17 cellular contexts compared by ENCODE assay signal in genomic region chr19:1474765-1475351, GRCh38. TPM values are rescaled to one million over a fixed set of nuclear protein-coding genes. Genes with fewer than 3 reads are reported as not detected.
A peak's percentile ranks its signal among the peaks of the same experiment; 100 is the strongest.
DNase-seq lines count a peak whose midpoint lies in the region; ATAC-seq, FAIRE-seq and TF ChIP-seq lines count a peak whose summit lies in the region.
"Had no signal": no experiment of that assay in that cellular context is flagged by ENCODE, and none has a peak within 500 bp of the region (broad histone marks: within the 10 kb centered on the region; RNA-seq: fewer than 3 reads in every experiment).

No MANE protein-coding gene starts in this region.

- H3K27ac ChIP-seq in right cardiac atrium (ENCODE audit: low read length) (no peak overlapping the region), right atrium auricular region (no peak overlapping the region), temporal lobe (ENCODE audit: low read depth, low read length) (peak overlapping the region; percentile 30)
- H3K27ac ChIP-seq: SK-N-MC had no signal

- H3K36me3 ChIP-seq in right atrium auricular region (no peaks in the 10 kb centered on the region), NT2/D1 (ENCODE audit: insufficient read depth, insufficient read length, low read length) (peaks cover 41% of the 10 kb centered on the region)

- no peak for FAIRE-seq in HTR-8/SVneo (lab: Jason Lieb, UNC)
- FAIRE-seq: GM12892, H54 had no signal

- H3K4me3 ChIP-seq in right cardiac atrium (ENCODE audit: low read length) (no peak overlapping the region), right atrium auricular region (no peak overlapping the region), NT2/D1 (ENCODE audit: insufficient read length, low read depth) (no peak overlapping the region)
- H3K4me3 ChIP-seq: SK-N-MC had no signal

- no peak for TF ChIP-seq CTCF in right atrium auricular region (IDR thresholded peaks at IDR 0.05)

- H3K9me3 ChIP-seq in right cardiac atrium (ENCODE audit: control insufficient read depth, low read length) = no peaks in the 10 kb centered on the region
- no peaks in the 10 kb centered on the region for H3K9me3 ChIP-seq in right atrium auricular region
- H3K9me3 ChIP-seq in NT2/D1 (ENCODE audit: insufficient read depth, low read length) = no peaks in the 10 kb centered on the region

- ATAC-seq in right cardiac atrium = no peak

- intact Hi-C loops in right cardiac atrium (cut with DNase I) = no loop called here

- no peaks in the 10 kb centered on the region for H3K27me3 ChIP-seq in right cardiac atrium (ENCODE audit: control insufficient read depth, insufficient read depth)
- H3K27me3 ChIP-seq in right atrium auricular region = peaks cover 12 to 22% of the 10 kb centered on the region in 2 donors
- peaks cover 10% of the 10 kb centered on the region for H3K27me3 ChIP-seq in NT2/D1 (ENCODE audit: insufficient read depth, insufficient read length)

- WGBS in right cardiac atrium = 87% methylated on average over 26 of the region's 26 CpGs

- DNase-seq in right cardiac atrium (peak; percentile 14 to 64 (median 45)), right atrium auricular region (ENCODE audit: low spot score) (no peak), NT2/D1 (ENCODE audit: low read depth, low spot score) (no peak), epidermal melanocyte (ENCODE audit: insufficient read length, low spot score) (peak; percentile 15), HTR-8/SVneo (ENCODE audit: insufficient read length, low spot score) (no peak), KG1 (lab: John Stamatoyannopoulos, UW) (no peak)
- DNase-seq: GF-D8, KBM-7, NCI-H1436, NCI-H2029, NCI-H2171, NCI-H446 treated with DMSO at 0.1 percent for 48 hours, NCI-H748 treated with DMSO at 0.1 percent for 48 hours had no signal

- no peaks in the 10 kb centered on the region for H3K4me1 ChIP-seq in right cardiac atrium (ENCODE audit: control insufficient read depth, insufficient read depth, low read length)
- peaks cover 2 to 50% of the 10 kb centered on the region in 2 donors for H3K4me1 ChIP-seq in right atrium auricular region
- H3K4me1 ChIP-seq in NT2/D1 (ENCODE audit: insufficient read depth, insufficient read length) = peaks cover 31% of the 10 kb centered on the region

- peak overlapping the region; percentile 32 for H3K9ac ChIP-seq in NT2/D1 (ENCODE audit: insufficient read length, low read depth)

RNA-seq across cellular contexts. Expression of gene C19orf25, which starts 4.2 kb away (rescaled TPM):
- total RNA-seq in right cardiac atrium = 10 to 100 TPM; 14.4 to 19.2 (median 18.1) TPM
- 23.6 TPM for polyA plus RNA-seq in right cardiac atrium
- total RNA-seq in right atrium auricular region = 10 to 100 TPM; 19.1 to 22.3 TPM
- total RNA-seq in temporal lobe = 13.5 TPM

RNA-seq across cellular contexts. Expression of gene PCSK4, which starts 15.3 kb away (rescaled TPM):
- total RNA-seq in right cardiac atrium (1 to 10 TPM in 3 of 4 donors, under 1 TPM in 1; 0.33 to 2.4 (median 1.4) TPM), right atrium auricular region (1 to 10 TPM; 1.0 to 4.4 TPM), temporal lobe (2.2 TPM)
- polyA plus RNA-seq in right cardiac atrium = 1.7 TPM

RNA-seq across cellular contexts. Expression of gene REEP6, which starts 16.1 kb away (rescaled TPM):
- total RNA-seq in right cardiac atrium = 1 to 10 TPM; 1.1 to 1.8 (median 1.4) TPM
- polyA plus RNA-seq in right cardiac atrium = 7.5 TPM
- total RNA-seq in right atrium auricular region = 1 to 10 TPM; 1.3 to 2.3 TPM
- 0.98 TPM for total RNA-seq in temporal lobe

RNA-seq across cellular contexts. Expression of gene APC2, which starts 24.9 kb away (rescaled TPM):
- total RNA-seq in right cardiac atrium (under 1 TPM; 0.45 to 0.88 (median 0.68) TPM), right atrium auricular region (under 1 TPM; 0.04 to 0.35 TPM), temporal lobe (193 TPM)
- 0.61 TPM for polyA plus RNA-seq in right cardiac atrium

RNA-seq across cellular contexts. Expression of gene RPS15, which starts 36.7 kb away (rescaled TPM):
- total RNA-seq in right cardiac atrium = 100 to 1,000 TPM; 635 to 772 (median 696) TPM
- polyA plus RNA-seq in right cardiac atrium = 1,857 TPM
- total RNA-seq in right atrium auricular region = 1,000 to 10,000 TPM; 1,712 to 2,156 TPM
- total RNA-seq in temporal lobe = 418 TPM

Comparison
In these comparisons a context has a peak if more than half of its experiments do, and no peak if none do; other contexts are left out.
1. DNase-seq: peak in right cardiac atrium (3 of 3) and epidermal melanocyte (single experiment); none in right atrium auricular region (single experiment), NT2/D1 (single experiment), HTR-8/SVneo (single experiment) and KG1 (single experiment).